ENCODE assay signal across 8 cellular contexts in the genomic region with DNA sequence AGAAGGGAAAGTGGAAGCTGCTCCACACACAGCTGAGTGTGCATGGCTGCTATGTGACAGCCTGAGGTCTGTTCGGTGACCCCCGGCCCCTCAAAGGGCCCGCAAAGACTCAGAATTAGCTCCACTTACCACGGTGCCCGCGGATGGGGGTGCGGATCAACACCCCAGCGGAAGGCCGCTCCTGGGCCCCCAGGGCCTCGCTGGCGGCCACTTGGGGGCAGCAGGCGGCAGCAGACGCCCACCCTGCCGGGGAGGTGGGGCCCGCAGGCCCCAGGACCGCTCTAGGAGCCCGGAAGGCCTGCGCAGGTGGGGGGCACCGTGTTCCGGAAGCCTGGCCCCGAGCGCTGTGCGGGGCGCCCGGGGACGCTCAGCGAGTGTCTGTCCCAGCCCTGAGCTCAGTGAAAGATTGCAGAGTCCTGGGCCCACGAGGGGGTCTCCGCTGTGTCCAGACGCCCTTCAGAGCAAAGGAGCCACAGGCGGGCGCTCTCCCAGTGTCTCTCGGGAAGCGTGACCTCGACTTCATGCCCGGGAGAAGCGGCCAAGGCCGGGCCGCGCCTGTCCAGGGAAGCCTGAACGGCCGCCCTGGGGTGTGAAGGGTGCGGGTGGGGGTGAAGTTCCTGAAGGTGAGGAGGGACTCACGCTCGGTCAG.
DNase-seq lines count a peak whose midpoint lies in the region; ATAC-seq and TF ChIP-seq lines count a peak whose summit lies in the region.

No MANE protein-coding gene starts in this region.

- no peak overlapping the region for H3K9ac ChIP-seq in neuronal stem cell (ENCODE audit: low read depth, low read length, poor library complexity)

- no peak overlapping the region for H2AK5ac ChIP-seq in neuronal stem cell (ENCODE audit: low read depth, low read length)

- intact Hi-C loops in esophagus squamous epithelium (cut with DNase I): no loop called here

- H3K36me3 ChIP-seq in esophagus squamous epithelium: no peaks in the 10 kb centered on the region
- H3K36me3 ChIP-seq in neuronal stem cell (replicated peaks in 1 of 2; ENCODE audit: control insufficient read depth in 2 of 2, insufficient read depth in 2 of 2, low read length in 2 of 2): no peaks in the 10 kb centered on the region

- peak overlapping the region; percentile 17 for H3K4ac ChIP-seq in neuronal stem cell (ENCODE audit: low read length)

- H3K9me3 ChIP-seq in esophagus squamous epithelium (no peaks in the 10 kb centered on the region), neuronal stem cell (replicated peaks in 1 of 2; ENCODE audit: control insufficient read depth in 2 of 2, insufficient read depth in 1 of 2, low read depth in 1 of 2, low read length in 2 of 2) (peaks cover 0 to 6% of the 10 kb centered on the region in 2 donors)

- H3K23ac ChIP-seq in neuronal stem cell (ENCODE audit: low read depth, low read length, poor library complexity): peak overlapping the region; percentile 18

- H2BK120ac ChIP-seq in neuronal stem cell (ENCODE audit: low read depth, low read length): no peak overlapping the region

- TF ChIP-seq CTCF in esophagus squamous epithelium (IDR thresholded peaks at IDR 0.05): no peak

- H4K8ac ChIP-seq in neuronal stem cell (ENCODE audit: low read depth, low read length): no peak overlapping the region

- H3K27ac ChIP-seq in esophagus squamous epithelium: peak overlapping the region in 3 of 4 donors; percentile 19 to 52 (median 30)
- no peak overlapping the region for H3K27ac ChIP-seq in neuronal stem cell (replicated peaks; ENCODE audit: low read length)

- ATAC-seq in HG03571 (IDR thresholded peaks at IDR 0.05; ENCODE audit: unreplicated experiment) (no peak), GM18861 (IDR thresholded peaks at IDR 0.05; ENCODE audit: unreplicated experiment) (no peak)

- no peaks in the 10 kb centered on the region for H3K79me1 ChIP-seq in neuronal stem cell (ENCODE audit: low read depth, low read length)

- WGBS in esophagus squamous epithelium, 2 donors: 40 to 54% methylated on average over 3 of the region's 45 CpGs
- WGBS in neuronal stem cell (ENCODE audit: extremely low coverage in 2 of 2, insufficient read length in 2 of 2, insufficient replicate concordance in 1 of 2), 2 donors: no CpG with 5 or more reads among the region's 45 CpGs

- DNase-seq in stimulated activated CD4-positive, alpha-beta T cell treated with anti-CD3 and anti-CD28 coated beads, Interleukin-15, amount 100 ng/mL, for 24 hours: peak; percentile 18
- DNase-seq in stimulated activated CD4-positive, alpha-beta T cell treated with anti-CD3 and anti-CD28 coated beads, Interleukin-12 subunit alpha, Interleukin-12 subunit beta, amount 100 ng/mL, for 4 hours: no peak
- DNase-seq in esophagus squamous epithelium (lab: John Stamatoyannopoulos, UW): no peak
- peak; percentile 36 for DNase-seq in neuronal stem cell (ENCODE audit: low spot score)
- DNase-seq in DMS153 (lab: John Stamatoyannopoulos, UW): no peak
- DNase-seq in GDM1 (lab: John Stamatoyannopoulos, UW): no peak

- peak overlapping the region in 1 of 4 donors; percentile 44 for H3K4me3 ChIP-seq in esophagus squamous epithelium
- peak overlapping the region in 1 of 2 donors; percentile 60 for H3K4me3 ChIP-seq in neuronal stem cell (ENCODE audit: low read length in 2 of 2)

- no peaks in the 10 kb centered on the region for H3K27me3 ChIP-seq in esophagus squamous epithelium
- peaks cover 0 to 4% (median 0%) of the 10 kb centered on the region in 3 experiments for H3K27me3 ChIP-seq in neuronal stem cell (ENCODE audit: control insufficient read depth in 3 of 3, insufficient read depth in 3 of 3, low read depth in 1 of 3, low read length in 3 of 3)

- peak overlapping the region; percentile 26 for H2BK5ac ChIP-seq in neuronal stem cell (ENCODE audit: low read length)

- H2BK12ac ChIP-seq in neuronal stem cell (ENCODE audit: low read length): no peak overlapping the region

- no peak overlapping the region for H2BK15ac ChIP-seq in neuronal stem cell (ENCODE audit: low read length)

- H3K4me2 ChIP-seq in neuronal stem cell (ENCODE audit: insufficient read depth, low read length, poor library complexity, severe bottlenecking): peak overlapping the region; percentile 59

- H3K18ac ChIP-seq in neuronal stem cell (ENCODE audit: low read length): peak overlapping the region; percentile 51

- peaks cover 7 to 41% (median 22%) of the 10 kb centered on the region in 3 donors for H3K4me1 ChIP-seq in esophagus squamous epithelium
- peaks cover 0 to 11% of the 10 kb centered on the region in 2 donors for H3K4me1 ChIP-seq in neuronal stem cell (ENCODE audit: control insufficient read depth in 2 of 2, insufficient read depth in 1 of 2, low read depth in 1 of 2, low read length in 2 of 2)

- no peak overlapping the region for H3K14ac ChIP-seq in neuronal stem cell (ENCODE audit: low read length)

- no peak overlapping the region for H4K91ac ChIP-seq in neuronal stem cell (ENCODE audit: low read depth, low read length, poor library complexity)

- no peak overlapping the region for H2AFZ ChIP-seq in neuronal stem cell (ENCODE audit: low read length)

- TF ChIP-seq POLR2A in esophagus squamous epithelium (IDR thresholded peaks at IDR 0.05): no peak

Comparison
In these comparisons a context has a peak if more than half of its experiments do, and no peak if none do; other contexts are left out.
1. DNase-seq: peak in stimulated activated CD4-positive, alpha-beta T cell treated with anti-CD3 and anti-CD28 coated beads, Interleukin-15, amount 100 ng/mL, for 24 hours (single experiment) and neuronal stem cell (single experiment); none in stimulated activated CD4-positive, alpha-beta T cell treated with anti-CD3 and anti-CD28 coated beads, Interleukin-12 subunit alpha, Interleukin-12 subunit beta, amount 100 ng/mL, for 4 hours (single experiment), esophagus squamous epithelium (single experiment), DMS153 (single experiment) and GDM1 (single experiment).